1 cellular context compared by ENCODE assay signal in the genomic region with DNA sequence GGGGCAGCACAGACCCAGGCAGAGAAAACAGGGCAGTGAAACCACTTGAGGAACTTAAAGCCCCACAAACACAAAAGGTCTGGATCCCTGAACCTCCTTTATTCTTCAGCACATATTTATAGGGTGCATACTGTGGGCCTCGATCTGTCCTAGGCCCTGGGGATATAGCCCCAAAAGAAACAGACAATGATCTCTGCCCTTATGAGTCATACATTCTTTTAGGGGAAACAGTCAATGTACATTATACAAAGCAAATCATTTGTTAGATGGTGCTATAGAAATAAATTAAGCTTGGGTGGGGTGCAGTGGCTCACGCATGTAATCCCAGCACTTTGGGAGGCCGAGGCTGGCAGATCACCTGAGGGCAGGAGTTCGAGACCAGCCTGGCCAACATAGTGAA.
TF ChIP-seq lines count a peak whose summit lies in the region.

No MANE protein-coding gene starts in this region.

TF ChIP-seq in IMR-90, 13 proteins besides CTCF, POLR2A, EP300 and RAD21 (continued from another document):
- no peak for TF ChIP-seq NFE2L2 (IDR thresholded peaks at IDR 0.05; ENCODE audit: low read depth, low read length)
- no peak for TF ChIP-seq MAFK (IDR thresholded peaks at IDR 0.05; ENCODE audit: low read depth, low read length)
- no peak for TF ChIP-seq BHLHE40 (IDR thresholded peaks at IDR 0.05; ENCODE audit: low read depth, low read length)
- TF ChIP-seq MAZ (IDR thresholded peaks at IDR 0.05; ENCODE audit: borderline replicate concordance, low read depth, low read length): no peak
- TF ChIP-seq RCOR1 (IDR thresholded peaks at IDR 0.05; ENCODE audit: insufficient replicate concordance, low read length): no peak
- no peak for TF ChIP-seq ELK1 (IDR thresholded peaks at IDR 0.05; ENCODE audit: borderline replicate concordance, low read depth, low read length)
- TF ChIP-seq MXI1 (IDR thresholded peaks at IDR 0.05; ENCODE audit: borderline replicate concordance, low read depth, low read length): no peak
- no peak for TF ChIP-seq SMC3 (IDR thresholded peaks at IDR 0.05; ENCODE audit: low read depth, low read length)
TF ChIP-seq in IMR-90: peak in this region for 0.
